In genomic region chr2:239700946-239701345, GRCh38 we compare ENCODE assay signal across 17 cellular contexts.
DNase-seq lines count a peak whose midpoint lies in the region; ATAC-seq lines count a peak whose summit lies in the region.
"Had no signal": no experiment of that assay in that cellular context is flagged by ENCODE, and none has a peak within 500 bp of the region (broad histone marks: within the 10 kb centered on the region; RNA-seq: fewer than 3 reads in every experiment).

No MANE protein-coding gene starts in this region.

- DNase-seq in COLO829 (ENCODE audit: low spot score) (peak; percentile 51), caudate nucleus (lab: John Stamatoyannopoulos, UW) (peak in 18 of 61 donors; percentile 18 to 66 (median 44)), head of caudate nucleus (peak in 30 of 42 donors; percentile 17 to 80 (median 52)), putamen (ENCODE audit: low spot score) (peak; percentile 61), kidney glomerular epithelial cell (lab: John Stamatoyannopoulos, UW) (no peak)
- no peak for DNase-seq in stimulated activated CD4-positive, alpha-beta T cell treated with anti-CD3 and anti-CD28 coated beads, Interleukin-4, amount 100 ng/mL, for 4 hours
- DNase-seq: ACHN; BE2C; CD8-positive, alpha-beta T cell; GOT3; MV-4-11; NCI-H226; NCI-H526 treated with DMSO at 0.1 percent for 48 hours; NK-92 treated with Interleukin-12 subunit alpha and Interleukin-12 subunit beta, amount 100 ng/mL, for 24 hours; OCI-M1 had no signal

- intact Hi-C loops in head of caudate nucleus (cut with DNase I): no loop called here

- no peak for ATAC-seq in HG03196 (IDR thresholded peaks at IDR 0.05; ENCODE audit: unreplicated experiment)
- ATAC-seq: CD8-positive, alpha-beta T cell had no signal

- H3K27ac ChIP-seq in caudate nucleus (ENCODE audit: low read depth, low read length): peak overlapping the region; percentile 77
- H3K27ac ChIP-seq: RWPE1 had no signal

Comparison
In these comparisons a context has a peak if more than half of its experiments do, and no peak if none do; other contexts are left out.
1. DNase-seq: peak in COLO829 (single experiment), head of caudate nucleus (30 of 42) and putamen (single experiment); none in stimulated activated CD4-positive, alpha-beta T cell treated with anti-CD3 and anti-CD28 coated beads, Interleukin-4, amount 100 ng/mL, for 4 hours (0 of 2) and kidney glomerular epithelial cell (single experiment).